Comparison of ENCODE assay signal across 31 cellular contexts in the genomic region with DNA sequence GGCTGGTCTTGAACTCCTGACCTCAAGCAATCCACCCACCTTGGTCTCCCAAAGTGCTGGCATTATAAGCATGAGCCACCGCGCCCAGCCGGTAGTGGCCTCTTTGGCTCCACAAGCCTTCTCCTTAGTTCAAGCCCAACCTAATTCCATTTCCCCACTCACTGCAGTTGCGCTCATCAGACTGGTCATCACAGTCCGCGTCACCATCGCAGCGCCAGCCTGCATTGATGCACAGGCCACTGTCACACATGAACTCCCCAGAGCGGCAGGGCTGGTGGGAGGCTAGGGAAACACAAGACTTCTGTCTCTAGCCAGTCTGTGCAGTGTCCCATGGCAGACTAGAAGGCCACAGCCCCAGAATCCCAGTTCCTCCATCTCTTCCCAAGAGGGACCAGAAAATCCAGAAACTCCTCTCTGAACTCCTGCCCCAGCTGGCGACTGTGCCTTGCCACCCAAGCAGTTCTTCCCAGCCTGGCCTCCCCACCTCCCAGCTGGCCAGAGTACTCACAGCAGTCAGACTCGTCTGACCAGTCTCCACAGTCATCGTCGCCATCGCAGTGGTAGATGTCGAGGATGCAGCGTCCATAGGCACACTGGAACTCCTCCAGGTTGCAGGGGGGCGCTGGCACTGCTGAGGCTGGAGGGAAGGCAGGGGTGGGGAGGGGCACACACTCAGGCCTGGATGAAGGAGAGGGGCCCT. TPM values are rescaled to one million over a fixed set of nuclear protein-coding genes. Genes with fewer than 3 reads are reported as not detected.
DNase-seq lines count a peak whose midpoint lies in the region; ATAC-seq, FAIRE-seq and TF ChIP-seq lines count a peak whose summit lies in the region.
"Had no signal": no experiment of that assay in that cellular context is flagged by ENCODE, and none has a peak within 500 bp of the region (broad histone marks: within the 10 kb centered on the region; RNA-seq: fewer than 3 reads in every experiment).

No MANE protein-coding gene starts in this region.

- no peak overlapping the region for H3K14ac ChIP-seq in H1 (ENCODE audit: insufficient read length)

- H4K8ac ChIP-seq in H1 (ENCODE audit: extremely low read depth, insufficient read depth, low read length): peak overlapping the region; percentile 71

- no peak overlapping the region for H3K27ac Mint-ChIP-seq in MCF 10A (ENCODE audit: low read depth, unreplicated experiment)
- peak overlapping the region; percentile 65 for H3K27ac Mint-ChIP-seq in neural crest cell (ENCODE audit: unreplicated experiment)
- H3K27ac Mint-ChIP-seq: activated CD8-positive, alpha-beta memory T cell treated with anti-CD3 and anti-CD28 coated beads, Interleukin-2, amount 10 ng/mL, durations not matched to agents 7 days and 5 days; activated naive CD4-positive, alpha-beta T cell treated with anti-CD3 and anti-CD28 coated beads, Interleukin-2, amount 50 U/mL, for 72 hours; activated T-helper 1 cell treated with anti-CD3 and anti-CD28 coated beads, Interleukin-12 subunit alpha, Interleukin-12 subunit beta, Interleukin-2, Interleukin-4 antibody, amounts not matched to agents 30 ng/mL and 10 ng/mL and 1 ng/mL, durations not matched to agents 14 hours and 24 hours and 36 hours; CD14-positive monocyte; memory B cell; stimulated activated naive B cell treated with anti-CD40 and anti-IgM and Interleukin-4, amounts not matched to agents 10 μg/mL and 1 μg/mL and 100 μg/mL, for 72 hours had no signal

- intact Hi-C loops in breast epithelium (cut with DNase I; ENCODE audit: low total_unique reads) (no loop called here), MCF 10A (cut with micrococcal nuclease) (no loop called here), ovary (cut with DNase I) (loop anchor here in 1 of 4 donors (10.0 kb wide), 1 partner anchor 456 kb away; the partner anchor contains the start of gene MYBPC3)

- H2BK20ac ChIP-seq in H1 (ENCODE audit: low read length): no peak overlapping the region

- no peak for TF ChIP-seq EP300 in H1 (IDR thresholded peaks at IDR 0.05; ENCODE audit: borderline replicate concordance in 1 of 2, low read depth in 2 of 2, low read length in 2 of 2)
- TF ChIP-seq EP300 in ovary (IDR thresholded peaks at IDR 0.05): no peak

- H3K23ac ChIP-seq in H1 (ENCODE audit: insufficient read length): no peak overlapping the region

- H3K23me2 ChIP-seq in H1 (ENCODE audit: low read depth, low read length): no peaks in the 10 kb centered on the region

- H3K4me3 Mint-ChIP-seq in MCF 10A (ENCODE audit: unreplicated experiment): no peak overlapping the region
- H3K4me3 Mint-ChIP-seq in neural crest cell: no peak overlapping the region
- H3K4me3 Mint-ChIP-seq: activated CD8-positive, alpha-beta memory T cell treated with anti-CD3 and anti-CD28 coated beads, Interleukin-2, amount 10 ng/mL, durations not matched to agents 7 days and 5 days; activated T-helper 1 cell treated with anti-CD3 and anti-CD28 coated beads, Interleukin-12 subunit alpha, Interleukin-12 subunit beta, Interleukin-2, Interleukin-4 antibody, amounts not matched to agents 30 ng/mL and 10 ng/mL and 1 ng/mL, durations not matched to agents 14 hours and 24 hours and 36 hours; memory B cell; stimulated activated naive B cell treated with anti-CD40 and anti-IgM and Interleukin-4, amounts not matched to agents 10 μg/mL and 1 μg/mL and 100 μg/mL, for 72 hours had no signal

- TF ChIP-seq RAD21 in H1 (IDR thresholded peaks at IDR 0.05 in 1 of 2, conservative IDR thresholded peaks at IDR 0.05 in 1 of 2; ENCODE audit: low read depth in 2 of 2, low read length in 2 of 2): no peak

- FAIRE-seq in H1 (lab: Jason Lieb, UNC): no peak
- FAIRE-seq: astrocyte, frontal cortex, kidney, RCC 7860 had no signal

- no peak overlapping the region for H2BK120ac ChIP-seq in H1 (replicated peaks; ENCODE audit: low read depth, low read length)

- H3K36me3 ChIP-seq in breast epithelium: no peaks in the 10 kb centered on the region
- H3K36me3 ChIP-seq in H1 (ENCODE audit: control insufficient read depth in 2 of 4, insufficient read depth in 4 of 4, low read length in 3 of 4): peaks cover 2 to 19% (median 15%) of the 10 kb centered on the region in 4 experiments; a peak in 7 of 8 replicates
- H3K36me3 ChIP-seq in ovary: no peaks in the 10 kb centered on the region
- H3K36me3 ChIP-seq: thoracic aorta had no signal

- H4K91ac ChIP-seq in H1 (replicated peaks; ENCODE audit: insufficient read length, low read length): no peak overlapping the region

- ATAC-seq in GM21619 (IDR thresholded peaks at IDR 0.05; ENCODE audit: unreplicated experiment) (no peak), HG03354 (IDR thresholded peaks at IDR 0.05; ENCODE audit: poor library complexity, severe bottlenecking, unreplicated experiment) (no peak)
- ATAC-seq: activated CD8-positive, alpha-beta memory T cell treated with anti-CD3 and anti-CD28 coated beads, Interleukin-2, amount 10 ng/mL, durations not matched to agents 7 days and 5 days; activated naive CD4-positive, alpha-beta T cell treated with anti-CD3 and anti-CD28 coated beads, Interleukin-2, amount 50 U/mL, for 72 hours; stimulated activated naive B cell treated with anti-CD40 and anti-IgM and Interleukin-4, amounts not matched to agents 10 μg/mL and 1 μg/mL and 100 μg/mL, for 72 hours had no signal

- H3K9me3 ChIP-seq in breast epithelium: no peaks in the 10 kb centered on the region
- H3K9me3 ChIP-seq in H1 (ENCODE audit: insufficient read depth in 2 of 2, low read depth in 1 of 2, low read length in 1 of 2): peaks cover 4 to 8% of the 10 kb centered on the region in 2 experiments; a peak in 2 of 4 replicates
- H3K9me3 ChIP-seq in ovary: no peaks in the 10 kb centered on the region
- H3K9me3 ChIP-seq: esophagus muscularis mucosa, thoracic aorta had no signal

- 0 out of 2 replicates have a peak, but pooled peaks cover 3% of the 10 kb centered on the region for H3K79me1 ChIP-seq in H1 (ENCODE audit: low read depth, low read length)

- no peak overlapping the region for H3K56ac ChIP-seq in H1 (replicated peaks; ENCODE audit: insufficient read length, low read depth, low read length)

- TF ChIP-seq POLR2A in breast epithelium (IDR thresholded peaks at IDR 0.05) (no peak), H1 (IDR thresholded peaks at IDR 0.05; ENCODE audit: control extremely low read depth in 1 of 2, low read depth in 2 of 2, low read length in 2 of 2) (no peak), ovary (IDR thresholded peaks at IDR 0.05) (no peak)

- H3K4me1 Mint-ChIP-seq in MCF 10A (ENCODE audit: insufficient read depth, unreplicated experiment) (peaks cover 12% of the 10 kb centered on the region), neural crest cell (peaks cover 3% of the 10 kb centered on the region)
- H3K4me1 Mint-ChIP-seq: activated CD8-positive, alpha-beta memory T cell treated with anti-CD3 and anti-CD28 coated beads, Interleukin-2, amount 10 ng/mL, durations not matched to agents 7 days and 5 days; memory B cell; stimulated activated naive B cell treated with anti-CD40 and anti-IgM and Interleukin-4, amounts not matched to agents 10 μg/mL and 1 μg/mL and 100 μg/mL, for 72 hours had no signal

- H4K20me1 ChIP-seq in H1 (replicated peaks in 1 of 2; ENCODE audit: control insufficient read depth in 1 of 2, insufficient read depth in 2 of 2, low read length in 2 of 2): peaks cover 0 to 6% of the 10 kb centered on the region in 2 experiments

- CTCF ChIA-PET in MCF 10A (lab: Yijun Ruan, JAX) (interaction anchor here (1.6 kb wide), 1 partner anchor 255 kb away, joined by 3 read pairs; no protein-coding TSS in a partner anchor), H1 (lab: Charles Lee; ENCODE audit: partially characterized antibody) (interaction anchor here (1.0 to 1.8 kb wide), 3 partner anchors 12 to 262 kb away, joined by 3 to 6 read pairs (median 3); no protein-coding TSS in a partner anchor)

- H2BK5ac ChIP-seq in H1 (ENCODE audit: low read depth, low read length): no peak overlapping the region

- H3K4me1 ChIP-seq in breast epithelium (no peaks in the 10 kb centered on the region), H1 (replicated peaks in 1 of 4; ENCODE audit: control insufficient read depth in 3 of 4, insufficient read depth in 4 of 4, low read length in 3 of 4) (peaks cover 0 to 2% (median 2%) of the 10 kb centered on the region in 4 experiments; a peak in 5 of 7 replicates), ovary (ENCODE audit: insufficient read depth) (no peaks in the 10 kb centered on the region)

- no peak overlapping the region for H3K27ac ChIP-seq in breast epithelium
- H3K27ac ChIP-seq in H1 (ENCODE audit: low read depth, low read length): no peak overlapping the region
- no peak overlapping the region for H3K27ac ChIP-seq in ovary
- H3K27ac ChIP-seq: esophagus muscularis mucosa, thoracic aorta had no signal

- H3K18ac ChIP-seq in H1 (ENCODE audit: extremely low read depth, low read length): no peak overlapping the region

- no peak for TF ChIP-seq CTCF in breast epithelium (IDR thresholded peaks at IDR 0.05)
- no peak for TF ChIP-seq CTCF in MCF 10A (IDR thresholded peaks at IDR 0.05; ENCODE audit: unreplicated experiment)
- TF ChIP-seq CTCF in H1 (IDR thresholded peaks at IDR 0.05; ENCODE audit: control extremely low read depth in 1 of 3, insufficient read depth in 1 of 3, low read depth in 1 of 3, low read length in 3 of 3): no peak
- no peak for TF ChIP-seq CTCF in neural crest cell (conservative IDR thresholded peaks at IDR 0.05)
- no peak for TF ChIP-seq CTCF in ovary (IDR thresholded peaks at IDR 0.05)

- no peak overlapping the region for H2AFZ ChIP-seq in H1 (ENCODE audit: low read length)

- no peak overlapping the region for H3K4me3 ChIP-seq in breast epithelium
- no peak overlapping the region for H3K4me3 ChIP-seq in H1 (ENCODE audit: extremely low read depth in 1 of 4, insufficient read depth in 2 of 4, low read depth in 3 of 4, low read length in 4 of 4)
- H3K4me3 ChIP-seq in ovary: no peak overlapping the region
- H3K4me3 ChIP-seq: esophagus muscularis mucosa, thoracic aorta had no signal

- BruUV-seq in MCF 10A (replicated peaks; lab: Mats Ljungman, UMichigan): no TSS peak

- H2BK12ac ChIP-seq in H1 (ENCODE audit: low read depth, low read length): no peak overlapping the region; the same call in 1 of the 2 replicates

- no peak overlapping the region for H2AK5ac ChIP-seq in H1 (ENCODE audit: low read depth, low read length)

- H3K27me3 ChIP-seq in breast epithelium: no peaks in the 10 kb centered on the region
- H3K27me3 ChIP-seq in H1 (replicated peaks in 1 of 4; ENCODE audit: control insufficient read depth in 3 of 4, extremely low read depth in 1 of 4, insufficient read depth in 3 of 4, low read length in 3 of 4): no peaks in the 10 kb centered on the region
- H3K27me3 ChIP-seq in ovary: no peaks in the 10 kb centered on the region
- H3K27me3 ChIP-seq: esophagus muscularis mucosa had no signal

- DNase-seq in breast epithelium (ENCODE audit: low spot score in 2 of 2): peak; percentile 67 to 81
- no peak for DNase-seq in MCF 10A (ENCODE audit: unreplicated experiment)
- DNase-seq in H1 (ENCODE audit: low read depth in 1 of 2, low spot score in 2 of 2): no peak
- no peak for DNase-seq in neural crest cell (ENCODE audit: low read depth, low spot score)
- DNase-seq in ovary: no peak
- DNase-seq in NCI-H1436 treated with DMSO at 0.1 percent for 48 hours (lab: John Stamatoyannopoulos, UW): no peak
- DNase-seq: activated CD4-positive, alpha-beta T cell treated with anti-CD3 and anti-CD28 coated beads for 48 hours; activated CD8-positive, alpha-beta memory T cell treated with anti-CD3 and anti-CD28 coated beads, Interleukin-2, amount 10 ng/mL, durations not matched to agents 7 days and 5 days; GF-D8; hippocampal formation; Karpas-422; kidney; NCI-H1092; NCI-H2081; NCI-H446 treated with DMSO at 0.1 percent for 48 hours; NK-92 treated with Interleukin-12 subunit alpha and Interleukin-12 subunit beta, amount 100 ng/mL, for 24 hours; nucleus accumbens; stimulated activated CD4-positive, alpha-beta T cell treated with anti-CD3 and anti-CD28 coated beads, Interleukin-2, amount 100 ng/mL, for 48 hours; stimulated activated naive B cell treated with anti-CD40 and anti-IgM and Interleukin-4, amounts not matched to agents 10 μg/mL and 1 μg/mL and 100 μg/mL, for 72 hours had no signal

- H3K9me3 Mint-ChIP-seq in MCF 10A (ENCODE audit: unreplicated experiment) (no peaks in the 10 kb centered on the region), neural crest cell (no peaks in the 10 kb centered on the region)
- H3K9me3 Mint-ChIP-seq: activated naive CD4-positive, alpha-beta T cell treated with anti-CD3 and anti-CD28 coated beads, Interleukin-2, amount 50 U/mL, for 72 hours; activated T-helper 1 cell treated with anti-CD3 and anti-CD28 coated beads, Interleukin-12 subunit alpha, Interleukin-12 subunit beta, Interleukin-2, Interleukin-4 antibody, amounts not matched to agents 30 ng/mL and 10 ng/mL and 1 ng/mL, durations not matched to agents 14 hours and 24 hours and 36 hours; CD14-positive monocyte; memory B cell; stimulated activated naive B cell treated with anti-CD40 and anti-IgM and Interleukin-4, amounts not matched to agents 10 μg/mL and 1 μg/mL and 100 μg/mL, for 72 hours had no signal

- POLR2A ChIA-PET in MCF 10A (lab: Yijun Ruan, JAX): no interaction called here
- POLR2A ChIA-PET in H1 (lab: Charles Lee; ENCODE audit: partially characterized antibody): interaction anchor here (0.6 kb wide), 1 partner anchor 276 kb away, joined by 3 read pairs; no protein-coding TSS in a partner anchor

- H3K9ac ChIP-seq in H1 (replicated peaks in 1 of 4; ENCODE audit: extremely low read depth in 1 of 4, low read depth in 3 of 4, low read length in 3 of 4): no peak overlapping the region

- no peaks in the 10 kb centered on the region for H3K79me2 ChIP-seq in H1 (ENCODE audit: control insufficient read depth in 1 of 2, insufficient read depth in 2 of 2, low read length in 2 of 2)

- WGBS in H1 (ENCODE audit: extremely low coverage in 1 of 2, insufficient coverage in 1 of 2, insufficient read length in 1 of 2, insufficient replicate concordance in 2 of 2, low coverage in 1 of 2, low lambda C conversion rate in 2 of 2, missing lambda C conversion rate in 1 of 2), 2 experiments: 95% methylated on average over 17 of the region's 17 CpGs; no CpG with 5 or more reads in 1 of the 2 experiments
- 95 to 97% (median 95%) methylated on average over 17 of the region's 17 CpGs for WGBS in ovary, 3 donors

- H3K27me3 Mint-ChIP-seq in MCF 10A (ENCODE audit: insufficient read depth, unreplicated experiment) (no peaks in the 10 kb centered on the region), neural crest cell (ENCODE audit: low read depth) (no peaks in the 10 kb centered on the region)
- H3K27me3 Mint-ChIP-seq: activated CD8-positive, alpha-beta memory T cell treated with anti-CD3 and anti-CD28 coated beads, Interleukin-2, amount 10 ng/mL, durations not matched to agents 7 days and 5 days; stimulated activated naive B cell treated with anti-CD40 and anti-IgM and Interleukin-4, amounts not matched to agents 10 μg/mL and 1 μg/mL and 100 μg/mL, for 72 hours had no signal

- H3K4me2 ChIP-seq in H1 (ENCODE audit: insufficient read depth in 1 of 2, low read depth in 2 of 2, low read length in 2 of 2): no peak overlapping the region

- H3K36me3 Mint-ChIP-seq in MCF 10A (ENCODE audit: insufficient read depth, unreplicated experiment) (no peaks in the 10 kb centered on the region), neural crest cell (ENCODE audit: low read depth) (peaks cover 10% of the 10 kb centered on the region)
- H3K36me3 Mint-ChIP-seq: activated CD8-positive, alpha-beta memory T cell treated with anti-CD3 and anti-CD28 coated beads, Interleukin-2, amount 10 ng/mL, durations not matched to agents 7 days and 5 days; activated naive CD4-positive, alpha-beta T cell treated with anti-CD3 and anti-CD28 coated beads, Interleukin-2, amount 50 U/mL, for 72 hours; CD14-positive monocyte; memory B cell; stimulated activated naive B cell treated with anti-CD40 and anti-IgM and Interleukin-4, amounts not matched to agents 10 μg/mL and 1 μg/mL and 100 μg/mL, for 72 hours had no signal

- H4K5ac ChIP-seq in H1 (ENCODE audit: insufficient read length, low read depth, low read length): no peak overlapping the region

- no peak overlapping the region for H3K4ac ChIP-seq in H1 (replicated peaks; ENCODE audit: insufficient read length, low read depth, low read length)

- no peak overlapping the region for H2BK15ac ChIP-seq in H1 (ENCODE audit: low read length)

RNA-seq across cellular contexts. Expression of gene LRP4, which starts 19.8 kb away (rescaled TPM):
- total RNA-seq in breast epithelium (1 to 10 TPM; 5.2 to 7.5 (median 6.4) TPM), MCF 10A (2022) (0.88 and 1.0 TPM in 2 replicates), neural crest cell (23.5 and 24.5 TPM in 2 replicates), ovary (10 to 100 TPM in 4 of 7 donors, 1 to 10 TPM in 3; 4.4 to 20.6 (median 11.6) TPM)
- 20.8 and 22.1 TPM in 2 replicates for total RNA-seq in H1 (2021; fragmentation: NEBNext Ultra II Directional; extraction: Animal tissue kit (Norgen Biotek cat#: 25700))
- polyA plus RNA-seq in H1 (2011; rRNA removed) (5.4 and 11.0 TPM in 2 replicates), ovary (10 to 100 TPM in 1 of 2 donors, 1 to 10 TPM in 1; 5.4 to 16.2 TPM)
- 9.7 TPM for polyA plus RNA-seq in H1 (2011; cell fraction: cytosol; rRNA removed)
- 38.0 TPM for polyA plus RNA-seq in H1 (2011; cell fraction: nucleus; rRNA removed)
- polyA plus RNA-seq in H1 (2012, experiment 1 of 2): 13.2 to 16.4 TPM (median 13.8 TPM) in 4 replicates
- polyA plus RNA-seq in H1 (2012, experiment 2 of 2): 3.2 TPM
- 19.9 TPM for polyA plus RNA-seq in H1 (2013, experiment 1 of 2)
- 17.6 TPM for polyA plus RNA-seq in H1 (2013, experiment 2 of 2)
- polyA minus RNA-seq in H1 (2011; rRNA and poly(A)+ RNA removed): 28.0 and 31.2 TPM in 2 replicates
- polyA minus RNA-seq in H1 (2011; cell fraction: cytosol; rRNA and poly(A)+ RNA removed): 11.9 TPM
- polyA minus RNA-seq in H1 (2011; cell fraction: nucleus; rRNA and poly(A)+ RNA removed): 29.2 TPM
- total RNA-seq: T-helper 1 cell treated with Interleukin-12 subunit alpha and Interleukin-12 subunit beta and Interleukin-4 antibody, amounts not matched to agents 30 ng/mL and 1 ng/mL, for 36 hours had no signal
- polyA plus RNA-seq: CD14-positive monocyte had no signal

RNA-seq across cellular contexts. Expression of gene CSTPP1, which starts 38.0 kb away (rescaled TPM):
- total RNA-seq in breast epithelium: 10 to 100 TPM; 13.4 to 43.6 (median 30.5) TPM
- 19.2 and 22.0 TPM in 2 replicates for total RNA-seq in MCF 10A (2022)
- 24.2 and 26.2 TPM in 2 replicates for total RNA-seq in H1 (2021; fragmentation: NEBNext Ultra II Directional; extraction: Animal tissue kit (Norgen Biotek cat#: 25700))
- 28.7 and 55.1 TPM in 2 replicates for polyA plus RNA-seq in H1 (2011; rRNA removed)
- 27.5 TPM for polyA plus RNA-seq in H1 (2011; cell fraction: cytosol; rRNA removed)
- polyA plus RNA-seq in H1 (2011; cell fraction: nucleus; rRNA removed): 34.3 TPM
- 24.5 to 28.7 TPM (median 26.8 TPM) in 4 replicates for polyA plus RNA-seq in H1 (2012, experiment 1 of 2)
- 26.6 TPM for polyA plus RNA-seq in H1 (2012, experiment 2 of 2)
- 15.1 TPM for polyA plus RNA-seq in H1 (2013, experiment 1 of 2)
- polyA plus RNA-seq in H1 (2013, experiment 2 of 2): 15.9 TPM
- 25.0 and 34.0 TPM in 2 replicates for polyA minus RNA-seq in H1 (2011; rRNA and poly(A)+ RNA removed)
- 20.8 TPM for polyA minus RNA-seq in H1 (2011; cell fraction: cytosol; rRNA and poly(A)+ RNA removed)
- polyA minus RNA-seq in H1 (2011; cell fraction: nucleus; rRNA and poly(A)+ RNA removed): 33.3 TPM
- 58.5 and 60.1 TPM in 2 replicates for total RNA-seq in neural crest cell
- total RNA-seq in ovary: 10 to 100 TPM; 20.3 to 42.6 (median 25.6) TPM
- polyA plus RNA-seq in ovary: 10 to 100 TPM; 20.6 to 25.8 TPM

RNA-seq across cellular contexts. Expression of gene CKAP5, which starts 52.5 kb away (rescaled TPM):
- total RNA-seq in breast epithelium (10 to 100 TPM; 32.1 to 45.2 (median 41.4) TPM), MCF 10A (2022) (170 and 193 TPM in 2 replicates), neural crest cell (253 TPM in 2 replicates), ovary (100 to 1,000 TPM in 3 of 7 donors, 10 to 100 TPM in 4; 27.6 to 110 (median 94.6) TPM)
- 185 and 192 TPM in 2 replicates for total RNA-seq in H1 (2021; fragmentation: NEBNext Ultra II Directional; extraction: Animal tissue kit (Norgen Biotek cat#: 25700))
- polyA plus RNA-seq in H1 (2011; rRNA removed) (45.2 and 64.8 TPM in 2 replicates), ovary (10 to 100 TPM; 25.8 to 62.2 TPM)
- 74.4 TPM for polyA plus RNA-seq in H1 (2011; cell fraction: cytosol; rRNA removed)
- 136 TPM for polyA plus RNA-seq in H1 (2011; cell fraction: nucleus; rRNA removed)
- 70.6 to 109 TPM (median 85.2 TPM) in 4 replicates for polyA plus RNA-seq in H1 (2012, experiment 1 of 2)
- polyA plus RNA-seq in H1 (2012, experiment 2 of 2): 4.1 TPM
- polyA plus RNA-seq in H1 (2013, experiment 1 of 2): 50.9 TPM
- polyA plus RNA-seq in H1 (2013, experiment 2 of 2): 48.5 TPM
- polyA minus RNA-seq in H1 (2011; rRNA and poly(A)+ RNA removed): 249 and 293 TPM in 2 replicates
- polyA minus RNA-seq in H1 (2011; cell fraction: cytosol; rRNA and poly(A)+ RNA removed): 89.2 TPM
- polyA minus RNA-seq in H1 (2011; cell fraction: nucleus; rRNA and poly(A)+ RNA removed): 168 TPM

Comparison
In these comparisons a context has a peak if more than half of its experiments do, and no peak if none do; other contexts are left out.
1. DNase-seq: peak in breast epithelium (2 of 2); none in MCF 10A (single experiment), H1 (0 of 2), neural crest cell (single experiment), ovary (0 of 5) and NCI-H1436 treated with DMSO at 0.1 percent for 48 hours (single experiment).